1 cellular context compared by ENCODE assay signal in genomic region chr16:48496571-48497095, GRCh38.
A peak's percentile ranks its signal among the peaks of the same experiment; 100 is the strongest.
TF ChIP-seq lines count a peak whose summit lies in the region.

No MANE protein-coding gene starts in this region.

TF ChIP-seq in K562, 482 proteins besides CTCF, POLR2A, EP300 and RAD21 (continued from another document):
- TF ChIP-seq TFAP4 (CRISPR knock-in tag; IDR thresholded peaks at IDR 0.05; ENCODE audit: borderline replicate concordance), result 0 out of 2 replicates have a peak, but pooled peaks have one; percentile 13
TF ChIP-seq in K562: peak in this region for 3.
